In the genomic region with DNA sequence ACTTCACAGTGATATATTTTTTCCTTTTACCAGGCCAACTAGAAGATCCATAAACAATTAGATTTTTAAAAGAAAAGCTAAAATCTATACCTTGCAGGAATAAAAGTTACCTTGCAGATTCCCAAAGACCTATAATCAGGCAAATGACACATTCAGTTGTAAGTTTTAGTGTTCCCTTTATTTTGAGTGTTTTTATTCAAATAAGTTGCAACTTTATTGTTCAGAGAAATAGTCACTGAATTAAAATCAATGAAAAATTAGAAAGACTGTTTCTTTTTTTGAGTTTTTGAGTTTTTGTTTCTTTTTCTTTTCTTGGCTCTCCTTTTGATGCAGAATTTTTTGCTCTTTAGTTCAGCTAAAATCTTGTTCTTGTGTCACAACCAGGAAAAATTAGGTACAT, we compare ENCODE assay signal across 8 cellular contexts.
"Had no signal": no experiment of that assay in that cellular context is flagged by ENCODE, and none has a peak within 500 bp of the region (broad histone marks: within the 10 kb centered on the region; RNA-seq: fewer than 3 reads in every experiment).

No MANE protein-coding gene starts in this region.

- FAIRE-seq: H1, H54, HTR-8/SVneo had no signal

- H3K4me3 Mint-ChIP-seq: GM23338, H9 had no signal

- DNase-seq: H9, HCEC 1CT, IMR-90, KBM-7 had no signal

- ATAC-seq: GM23338 had no signal

- H3K4me3 ChIP-seq: GM23338 had no signal

- H2AFZ ChIP-seq: GM23338 had no signal

- H3K4me2 ChIP-seq: GM23338 had no signal

- H3K27ac Mint-ChIP-seq: GM23338, H9 had no signal

- H3K9me3 Mint-ChIP-seq: GM23338, H9 had no signal
